ENCODE assay signal across 1 cellular context in genomic region chr9:78383130-78383529, GRCh38.
TF ChIP-seq lines count a peak whose summit lies in the region.

No MANE protein-coding gene starts in this region.

TF ChIP-seq in K562, 482 proteins besides CTCF, POLR2A, EP300 and RAD21 (continued from another document and continues in another):
- TF ChIP-seq ZNF318 (IDR thresholded peaks at IDR 0.05; ENCODE audit: borderline replicate concordance in 1 of 2, low read depth in 1 of 2) (no peak), ZNF134 (CRISPR knock-in tag; conservative IDR thresholded peaks at IDR 0.05) (no peak), TEAD4 (IDR thresholded peaks at IDR 0.05; ENCODE audit: low read length) (no peak), TEAD4 (CRISPR knock-in tag; IDR thresholded peaks at IDR 0.05; ENCODE audit: borderline replicate concordance) (no peak), KDM2B (CRISPR knock-in tag; IDR thresholded peaks at IDR 0.05) (no peak), ZFP36 (IDR thresholded peaks at IDR 0.05; ENCODE audit: low read depth, low read length, partially characterized antibody) (no peak), SIRT6 (IDR thresholded peaks at IDR 0.05; ENCODE audit: low read depth, low read length) (no peak), MTA3 (IDR thresholded peaks at IDR 0.05; ENCODE audit: borderline replicate concordance) (no peak), GTF2A2 (tag; IDR thresholded peaks at IDR 0.05) (no peak), NFE2 (IDR thresholded peaks at IDR 0.05; ENCODE audit: low read depth) (peak; percentile 83), BACH1 (tag; IDR thresholded peaks at IDR 0.05) (peak; percentile 47; the same call in 1 of the 2 replicates), ZNF395 (CRISPR knock-in tag; IDR thresholded peaks at IDR 0.05) (no peak), ZNF512 (tag; IDR thresholded peaks at IDR 0.05) (no peak), SMAD1 (IDR thresholded peaks at IDR 0.05; ENCODE audit: low read depth, low read length, partially characterized antibody) (no peak), FOXP1 (CRISPR knock-in tag; IDR thresholded peaks at IDR 0.05) (no peak), ZNF717 (CRISPR knock-in tag; IDR thresholded peaks at IDR 0.05) (no peak), NFE2L1 (tag; IDR thresholded peaks at IDR 0.05; ENCODE audit: borderline replicate concordance, low read depth) (peak; percentile 85), MAFK (IDR thresholded peaks at IDR 0.05; ENCODE audit: low read length) (peak; percentile 76; the same call in 1 of the 2 replicates), JUND (IDR thresholded peaks at IDR 0.05; ENCODE audit: borderline replicate concordance, low read depth, low read length) (no peak), JUND (tag; IDR thresholded peaks at IDR 0.05; ENCODE audit: borderline replicate concordance, low read depth, low read length) (no peak), TAF1 (IDR thresholded peaks at IDR 0.05; ENCODE audit: control insufficient read depth, extremely low read depth, insufficient read depth, low read length, severe bottlenecking) (no peak), MAFG (tag; conservative IDR thresholded peaks at IDR 0.05) (peak; percentile 91), ZNF146 (CRISPR knock-in tag; IDR thresholded peaks at IDR 0.05; ENCODE audit: unreplicated experiment) (no peak), HMG20A (CRISPR knock-in tag; conservative IDR thresholded peaks at IDR 0.05) (no peak), ZNF23 (CRISPR knock-in tag; IDR thresholded peaks at IDR 0.05) (no peak), HDGF (IDR thresholded peaks at IDR 0.05) (no peak), HNRNPLL (IDR thresholded peaks at IDR 0.05; ENCODE audit: low read depth, low read length, poor library complexity, severe bottlenecking) (no peak), CSDE1 (IDR thresholded peaks at IDR 0.05) (no peak), ZNF655 (CRISPR knock-in tag; IDR thresholded peaks at IDR 0.05) (no peak), NKRF (IDR thresholded peaks at IDR 0.05; ENCODE audit: borderline replicate concordance) (no peak), ZNF316 (IDR thresholded peaks at IDR 0.05) (peak; percentile 73), KLF6 (CRISPR knock-in tag; IDR thresholded peaks at IDR 0.05; ENCODE audit: borderline replicate concordance) (no peak), STAT5A (IDR thresholded peaks at IDR 0.05; ENCODE audit: borderline replicate concordance, low read length) (no peak), IRF1 (CRISPR knock-in tag; IDR thresholded peaks at IDR 0.05; ENCODE audit: borderline replicate concordance) (no peak), BMI1 (IDR thresholded peaks at IDR 0.05; ENCODE audit: low read length) (no peak), NR2C1 (IDR thresholded peaks at IDR 0.05) (no peak), NR2C1 (tag; IDR thresholded peaks at IDR 0.05) (no peak)
